Comparison of ENCODE assay signal across 9 cellular contexts in genomic region chr2:237059155-237059875, GRCh38. TPM values are rescaled to one million over a fixed set of nuclear protein-coding genes. Genes with fewer than 3 reads are reported as not detected.
DNase-seq lines count a peak whose midpoint lies in the region; ATAC-seq lines count a peak whose summit lies in the region.
"Had no signal": no experiment of that assay in that cellular context is flagged by ENCODE, and none has a peak within 500 bp of the region (broad histone marks: within the 10 kb centered on the region; RNA-seq: fewer than 3 reads in every experiment).

No MANE protein-coding gene starts in this region.

- H3K9me3 ChIP-seq in duodenal mucosa (ENCODE audit: control insufficient read depth in 1 of 2, low read length in 2 of 2) = no peaks in the 10 kb centered on the region

- peaks cover 5 to 6% of the 10 kb centered on the region in 2 donors for H3K4me1 ChIP-seq in duodenal mucosa (ENCODE audit: control insufficient read depth in 1 of 2, insufficient read depth in 2 of 2, low read length in 2 of 2)

- H3K4me3 ChIP-seq in duodenal mucosa (ENCODE audit: low read depth in 1 of 2, low read length in 2 of 2) = peak overlapping the region in 1 of 2 donors; percentile 21

- H3K36me3 ChIP-seq in duodenal mucosa (ENCODE audit: control insufficient read depth in 1 of 2, insufficient read depth in 2 of 2, low read length in 2 of 2) = no peaks in the 10 kb centered on the region

- no peak overlapping the region for H3K9ac ChIP-seq in duodenal mucosa (ENCODE audit: low read depth in 1 of 2, low read length in 2 of 2)

- DNase-seq in NCI-H446 treated with DMSO at 0.1 percent for 48 hours (lab: John Stamatoyannopoulos, UW) (no peak), HCEC 1CT (no peak), cerebellar cortex (ENCODE audit: low spot score) (no peak), mesenteric fat pad (ENCODE audit: low spot score) (no peak)
- DNase-seq: GDM1 had no signal

- ATAC-seq in GM18511 (IDR thresholded peaks at IDR 0.05; ENCODE audit: unreplicated experiment) (peak; percentile 83), GM19468 (IDR thresholded peaks at IDR 0.05; ENCODE audit: extremely low read depth, unreplicated experiment) (peak; percentile 84), HG03103 (IDR thresholded peaks at IDR 0.05; ENCODE audit: low read depth, unreplicated experiment) (peak; percentile 61)

- peak overlapping the region; percentile 2 for H3K27ac ChIP-seq in duodenal mucosa (ENCODE audit: low read depth, low read length)

- no peaks in the 10 kb centered on the region for H3K27me3 ChIP-seq in duodenal mucosa (ENCODE audit: control insufficient read depth in 1 of 2, insufficient read depth in 2 of 2, low read length in 2 of 2)

RNA-seq across cellular contexts. Expression of gene COPS8, which starts 26.4 kb away (rescaled TPM):
- 53.7 TPM for total RNA-seq in mesenteric fat pad
